9 cellular contexts compared by ENCODE assay signal in genomic region chr1:9289724-9290493, GRCh38. TPM values are rescaled to one million over a fixed set of nuclear protein-coding genes. Genes with fewer than 3 reads are reported as not detected.
DNase-seq lines count a peak whose midpoint lies in the region; ATAC-seq lines count a peak whose summit lies in the region.
"Had no signal": no experiment of that assay in that cellular context is flagged by ENCODE, and none has a peak within 500 bp of the region (broad histone marks: within the 10 kb centered on the region; RNA-seq: fewer than 3 reads in every experiment).

No MANE protein-coding gene starts in this region.

- peaks cover 29% of the 10 kb centered on the region for H3K36me3 Mint-ChIP-seq in activated CD4-positive, alpha-beta memory T cell treated with anti-CD3 and anti-CD28 coated beads, Interleukin-2, amount 10 ng/mL, durations not matched to agents 7 days and 5 days (ENCODE audit: low read depth)

- peaks cover 33% of the 10 kb centered on the region for H3K4me1 Mint-ChIP-seq in activated CD4-positive, alpha-beta memory T cell treated with anti-CD3 and anti-CD28 coated beads, Interleukin-2, amount 10 ng/mL, durations not matched to agents 7 days and 5 days

- H3K27ac ChIP-seq in subcutaneous abdominal adipose tissue (ENCODE audit: low read depth, low read length): peak overlapping the region; percentile 98
- H3K27ac ChIP-seq: 22Rv1 had no signal

- peak overlapping the region; percentile 41 for H3K27ac Mint-ChIP-seq in activated CD4-positive, alpha-beta memory T cell treated with anti-CD3 and anti-CD28 coated beads, Interleukin-2, amount 10 ng/mL, durations not matched to agents 7 days and 5 days

- H3K4me3 ChIP-seq in subcutaneous abdominal adipose tissue (ENCODE audit: low read depth in 1 of 5, low read length in 5 of 5): no peak overlapping the region

- no peaks in the 10 kb centered on the region for H3K36me3 ChIP-seq in subcutaneous abdominal adipose tissue (ENCODE audit: control insufficient read depth in 5 of 5, insufficient read depth in 5 of 5, low read length in 5 of 5)

- peaks cover 7 to 42% (median 36%) of the 10 kb centered on the region in 5 donors for H3K4me1 ChIP-seq in subcutaneous abdominal adipose tissue (ENCODE audit: control insufficient read depth in 5 of 5, insufficient read depth in 5 of 5, low read length in 5 of 5)

- H3K9me3 Mint-ChIP-seq in activated CD4-positive, alpha-beta memory T cell treated with anti-CD3 and anti-CD28 coated beads, Interleukin-2, amount 10 ng/mL, durations not matched to agents 7 days and 5 days: peaks cover 30% of the 10 kb centered on the region

- peak; percentile 65 for ATAC-seq in left ventricle myocardium superior
- ATAC-seq in HG03280 (IDR thresholded peaks at IDR 0.05; ENCODE audit: unreplicated experiment): no peak
- ATAC-seq in HG03342 (IDR thresholded peaks at IDR 0.05; ENCODE audit: unreplicated experiment): no peak

- intact Hi-C loops in left ventricle myocardium superior (cut with micrococcal nuclease): loop anchor here (10.0 kb wide), 2 partner anchors 165 to 205 kb away; no protein-coding TSS in a partner anchor

- H3K9ac ChIP-seq in subcutaneous abdominal adipose tissue (ENCODE audit: low read length in 5 of 5): peak overlapping the region in 4 of 5 donors; percentile 12 to 63 (median 36)

- CTCF ChIA-PET in activated CD4-positive, alpha-beta memory T cell treated with anti-CD3 and anti-CD28 coated beads, Interleukin-2, amount 10 ng/mL, durations not matched to agents 7 days and 5 days (lab: Charles Lee): interaction anchor here (0.5 to 6.2 kb wide), 29 partner anchors 8 to 285 kb away, joined by 3 to 52 read pairs (median 4); no protein-coding TSS in a partner anchor

- H3K9me3 ChIP-seq in subcutaneous abdominal adipose tissue (ENCODE audit: control insufficient read depth in 5 of 5, low read length in 5 of 5): peaks cover 0 to 15% (median 7%) of the 10 kb centered on the region in 5 donors

- H3K27me3 ChIP-seq in subcutaneous abdominal adipose tissue (ENCODE audit: control insufficient read depth in 5 of 5, insufficient read depth in 4 of 5, low read length in 5 of 5): no peaks in the 10 kb centered on the region

- POLR2A ChIA-PET in activated CD4-positive, alpha-beta memory T cell treated with anti-CD3 and anti-CD28 coated beads, Interleukin-2, amount 10 ng/mL, durations not matched to agents 7 days and 5 days (lab: Charles Lee): interaction anchor here (1.4 to 2.4 kb wide), 3 partner anchors 14 to 201 kb away, joined by 7 to 11 read pairs (median 8); no protein-coding TSS in a partner anchor

- peaks cover 7% of the 10 kb centered on the region for H3K27me3 Mint-ChIP-seq in activated CD4-positive, alpha-beta memory T cell treated with anti-CD3 and anti-CD28 coated beads, Interleukin-2, amount 10 ng/mL, durations not matched to agents 7 days and 5 days

- peak; percentile 46 for DNase-seq in DMS 273 (lab: John Stamatoyannopoulos, UW; ENCODE audit: unreplicated experiment)
- no peak for DNase-seq in DMS 273 treated with DMSO at 0.1 percent for 48 hours (lab: John Stamatoyannopoulos, UW)
- no peak for DNase-seq in activated CD4-positive, alpha-beta memory T cell treated with anti-CD3 and anti-CD28 coated beads, Interleukin-2, amount 10 ng/mL, durations not matched to agents 7 days and 5 days
- DNase-seq in left ventricle myocardium superior: peak; percentile 67
- no peak for DNase-seq in DMS153 (lab: John Stamatoyannopoulos, UW)

- no peak overlapping the region for H3K4me3 Mint-ChIP-seq in activated CD4-positive, alpha-beta memory T cell treated with anti-CD3 and anti-CD28 coated beads, Interleukin-2, amount 10 ng/mL, durations not matched to agents 7 days and 5 days

RNA-seq across cellular contexts. Expression of gene SPSB1, which starts 2.8 kb away (rescaled TPM):
- 10 to 100 TPM; 17.4 to 18.0 TPM for total RNA-seq in activated CD4-positive, alpha-beta memory T cell treated with anti-CD3 and anti-CD28 coated beads, Interleukin-2, amount 10 ng/mL, durations not matched to agents 7 days and 5 days
- 13.1 TPM for total RNA-seq in left ventricle myocardium superior

RNA-seq across cellular contexts. Expression of gene H6PD, which starts 55.3 kb away (rescaled TPM):
- 10 to 100 TPM; 12.9 to 13.2 TPM for total RNA-seq in activated CD4-positive, alpha-beta memory T cell treated with anti-CD3 and anti-CD28 coated beads, Interleukin-2, amount 10 ng/mL, durations not matched to agents 7 days and 5 days
- total RNA-seq in left ventricle myocardium superior: 20.3 TPM

Comparison
In these comparisons a context has a peak if more than half of its experiments do, and no peak if none do; other contexts are left out.
1. DNase-seq: peak in DMS 273 (single experiment) and left ventricle myocardium superior (single experiment); none in DMS 273 treated with DMSO at 0.1 percent for 48 hours (single experiment), activated CD4-positive, alpha-beta memory T cell treated with anti-CD3 and anti-CD28 coated beads, Interleukin-2, amount 10 ng/mL, durations not matched to agents 7 days and 5 days (single experiment) and DMS153 (single experiment).